Comparison of ENCODE assay signal across 8 cellular contexts in the genomic region with DNA sequence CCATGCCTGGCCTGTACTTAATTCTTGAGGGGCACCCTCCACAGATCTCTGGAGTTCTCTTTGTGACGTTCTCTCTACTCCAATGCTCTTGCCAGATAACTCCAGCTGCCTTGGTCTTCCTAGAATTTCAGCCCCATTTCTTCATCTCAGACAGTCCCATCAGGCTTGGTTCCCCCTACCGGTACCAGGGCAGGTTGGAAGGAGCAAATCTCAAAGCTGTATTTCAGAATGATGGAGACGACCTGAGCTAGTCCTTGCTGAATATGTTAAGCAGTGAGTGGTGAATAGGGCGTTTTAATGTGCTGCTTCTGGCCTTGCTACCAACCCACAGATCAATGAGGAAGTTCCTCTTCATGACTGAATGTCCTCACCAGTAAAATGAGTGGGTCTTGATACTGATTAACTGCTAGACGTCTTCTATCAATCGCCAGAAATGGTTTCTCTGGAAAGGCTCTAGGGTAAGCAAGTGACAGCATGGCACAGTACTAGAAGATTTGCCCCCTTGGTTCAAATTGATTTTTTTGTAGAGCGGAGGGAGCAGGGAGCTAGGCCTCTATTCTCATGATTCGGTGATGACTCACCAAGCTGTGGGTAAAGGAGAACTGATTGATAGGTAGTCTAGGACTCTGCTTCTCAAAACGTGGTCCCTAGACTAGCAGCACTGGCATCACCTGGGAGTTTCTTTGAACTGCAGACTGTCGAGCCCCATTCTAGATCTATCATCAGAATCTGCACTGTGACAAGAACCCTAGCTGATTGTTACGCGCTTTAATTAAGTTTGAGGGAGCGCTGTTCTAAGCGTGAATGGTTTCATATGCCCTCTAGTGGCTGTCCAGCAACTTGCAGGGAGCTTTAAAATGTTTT.
DNase-seq lines count a peak whose midpoint lies in the region; ATAC-seq and TF ChIP-seq lines count a peak whose summit lies in the region.

No MANE protein-coding gene starts in this region.

- H3K27me3 Mint-ChIP-seq in WTC11 (ENCODE audit: low read depth), result no peaks in the 10 kb centered on the region; the same call in 1 of the 2 replicates

- DNase-seq in COLO829 (ENCODE audit: low spot score) (peak; percentile 62), MV-4-11 (lab: John Stamatoyannopoulos, UW) (peak; percentile 76), WTC11 (ENCODE audit: low spot score) (peak; percentile 20), coronary artery (ENCODE audit: low spot score) (no peak), lung (ENCODE audit: low spot score) (no peak), NCI-H1048 (lab: John Stamatoyannopoulos, UW) (no peak)
- peak; percentile 5 to 10 for DNase-seq in stimulated activated CD8-positive, alpha-beta memory T cell treated with anti-CD3 and anti-CD28 coated beads, Interleukin-15, amount 100 ng/mL, for 48 hours (ENCODE audit: low read depth in 2 of 2)

- H3K36me3 Mint-ChIP-seq in WTC11, result peaks cover 8% of the 10 kb centered on the region

- no peaks in the 10 kb centered on the region for H3K36me3 ChIP-seq in lung (ENCODE audit: control insufficient read depth in 2 of 2, insufficient read depth in 2 of 2, low read length in 2 of 2)

- no peak overlapping the region for H3K4me3 Mint-ChIP-seq in WTC11

- H3K4me1 ChIP-seq in lung (ENCODE audit: control insufficient read depth in 2 of 2, insufficient read depth in 2 of 2, low read length in 2 of 2), result no peaks in the 10 kb centered on the region

- CTCF ChIA-PET in WTC11 (lab: Charles Lee), result interaction anchor here (0.5 to 3.3 kb wide), 77 partner anchors 8 to 461 kb away, joined by 3 to 167 read pairs (median 5); a partner anchor contains a TSS

- ATAC-seq in GM21390 (IDR thresholded peaks at IDR 0.05; ENCODE audit: unreplicated experiment), result peak; percentile 65
- ATAC-seq in WTC11, result peak; percentile 58
- ATAC-seq in lung (ENCODE audit: insufficient read depth, low FRiP score), result peak; percentile 65

- 53 to 54% methylated on average over 14 of the region's 14 CpGs for WGBS in lung, 2 donors

- H3K9me3 Mint-ChIP-seq in WTC11, result peaks cover 11% of the 10 kb centered on the region

- H3K27ac Mint-ChIP-seq in WTC11, result no peak overlapping the region

- POLR2A ChIA-PET in WTC11 (lab: Charles Lee), result no interaction called here

- H3K27ac ChIP-seq in coronary artery (no peak overlapping the region), lung (ENCODE audit: low read depth in 1 of 2, low read length in 1 of 2) (no peak overlapping the region)

- H3K27me3 ChIP-seq in lung (ENCODE audit: control insufficient read depth, insufficient read depth), result no peaks in the 10 kb centered on the region

- no peaks in the 10 kb centered on the region for H3K9me3 ChIP-seq in lung (ENCODE audit: control insufficient read depth in 2 of 2, insufficient read depth in 1 of 2, low read length in 1 of 2)

- H3K4me3 ChIP-seq in coronary artery, result peak overlapping the region; percentile 47
- H3K4me3 ChIP-seq in lung, result no peak overlapping the region

- peak; percentile 74 for TF ChIP-seq CTCF in WTC11 (IDR thresholded peaks at IDR 0.05)
- TF ChIP-seq CTCF in coronary artery (IDR thresholded peaks at IDR 0.05), result peak; percentile 79
- TF ChIP-seq CTCF in lung (IDR thresholded peaks at IDR 0.05; ENCODE audit: control extremely low read depth, extremely low read depth), result peak; percentile 83

- peaks cover 6% of the 10 kb centered on the region; the same call in 1 of the 2 replicates for H3K4me1 Mint-ChIP-seq in WTC11

TF ChIP-seq in WTC11, 78 proteins besides CTCF, POLR2A, EP300 and RAD21:
- TF ChIP-seq CREB1 (CRISPR knock-in tag; IDR thresholded peaks at IDR 0.05), result no peak
TF ChIP-seq in WTC11: peak in this region for 0.

Comparison
In these comparisons a context has a peak if more than half of its experiments do, and no peak if none do; other contexts are left out.
1. DNase-seq: peak in COLO829 (single experiment), MV-4-11 (single experiment), WTC11 (single experiment) and stimulated activated CD8-positive, alpha-beta memory T cell treated with anti-CD3 and anti-CD28 coated beads, Interleukin-15, amount 100 ng/mL, for 48 hours (2 of 2); none in coronary artery (single experiment), lung (single experiment) and NCI-H1048 (single experiment).
2. Peak in every context shown above with its lines, with median percentiles within 50 percentile points of each other: ATAC-seq and CTCF ChIP-seq.